In the genomic region with DNA sequence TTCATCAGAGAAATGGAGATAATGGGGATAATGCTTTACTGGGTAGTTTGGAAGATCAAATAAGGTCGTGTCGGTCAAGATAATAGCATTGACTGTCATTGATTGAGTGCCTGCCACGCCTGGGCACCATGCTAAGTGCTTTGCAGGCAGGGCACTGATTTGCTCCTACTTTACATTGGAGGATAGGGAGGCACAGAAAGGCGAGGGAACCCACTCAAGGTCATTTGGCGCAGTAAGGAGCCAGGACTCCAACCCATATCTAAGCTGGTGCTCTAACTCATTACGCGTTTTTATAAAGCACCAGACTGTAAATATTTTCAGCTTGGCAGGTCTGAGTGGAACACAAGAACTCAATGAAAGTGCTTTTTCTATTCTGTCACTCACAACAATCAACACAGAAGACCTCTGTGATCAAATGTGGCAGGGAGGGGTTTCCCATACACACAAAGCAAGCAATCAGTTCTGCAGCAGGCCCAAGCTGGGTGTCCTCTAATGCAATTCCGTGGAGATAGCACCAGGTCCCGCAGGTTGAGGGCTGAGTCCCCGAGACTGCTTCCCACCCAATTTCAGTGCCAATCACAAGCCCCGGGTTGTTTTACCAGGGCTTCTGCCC, we compare ENCODE assay signal across 12 cellular contexts.
"Had no signal": no experiment of that assay in that cellular context is flagged by ENCODE, and none has a peak within 500 bp of the region (broad histone marks: within the 10 kb centered on the region; RNA-seq: fewer than 3 reads in every experiment).

No MANE protein-coding gene starts in this region.

- H3K36me3 Mint-ChIP-seq: activated CD4-positive, alpha-beta memory T cell treated with anti-CD3 and anti-CD28 coated beads for 36 hours; activated CD8-positive, alpha-beta memory T cell treated with anti-CD3 and anti-CD28 coated beads, Interleukin-2, amount 10 ng/mL, durations not matched to agents 7 days and 5 days; stimulated activated memory B cell treated with anti-CD40 and anti-IgM and Interleukin-4, amounts not matched to agents 10 μg/mL and 1 μg/mL and 100 μg/mL, for 72 hours; type B pancreatic cell had no signal

- H3K4me1 Mint-ChIP-seq: activated CD4-positive, alpha-beta T cell treated with anti-CD3 and anti-CD28 coated beads for 36 hours; activated CD8-positive, alpha-beta memory T cell treated with anti-CD3 and anti-CD28 coated beads, Interleukin-2, amount 10 ng/mL, durations not matched to agents 7 days and 5 days; stimulated activated memory B cell treated with anti-CD40 and anti-IgM and Interleukin-4, amounts not matched to agents 10 μg/mL and 1 μg/mL and 100 μg/mL, for 72 hours had no signal

- H3K4me3 Mint-ChIP-seq: activated CD4-positive, alpha-beta memory T cell treated with anti-CD3 and anti-CD28 coated beads for 36 hours; activated CD4-positive, alpha-beta T cell treated with anti-CD3 and anti-CD28 coated beads for 36 hours; activated CD8-positive, alpha-beta memory T cell treated with anti-CD3 and anti-CD28 coated beads, Interleukin-2, amount 10 ng/mL, durations not matched to agents 7 days and 5 days; activated naive CD4-positive, alpha-beta T cell treated with anti-CD3 and anti-CD28 coated beads for 36 hours; neural crest cell; stimulated activated memory B cell treated with anti-CD40 and anti-IgM and Interleukin-4, amounts not matched to agents 10 μg/mL and 1 μg/mL and 100 μg/mL, for 72 hours; T-helper 1 cell treated with Interleukin-12 subunit alpha and Interleukin-12 subunit beta and Interleukin-4 antibody, amounts not matched to agents 30 μg/mL and 1 μg/mL, for 36 hours had no signal

- FAIRE-seq: pancreas had no signal

- H3K27me3 Mint-ChIP-seq: activated CD4-positive, alpha-beta T cell treated with anti-CD3 and anti-CD28 coated beads for 36 hours; activated CD8-positive, alpha-beta memory T cell treated with anti-CD3 and anti-CD28 coated beads, Interleukin-2, amount 10 ng/mL, durations not matched to agents 7 days and 5 days; stimulated activated memory B cell treated with anti-CD40 and anti-IgM and Interleukin-4, amounts not matched to agents 10 μg/mL and 1 μg/mL and 100 μg/mL, for 72 hours; type B pancreatic cell had no signal

- DNase-seq: activated CD4-positive, alpha-beta memory T cell treated with anti-CD3 and anti-CD28 coated beads for 36 hours; activated CD4-positive, alpha-beta T cell treated with anti-CD3 and anti-CD28 coated beads for 36 hours; activated CD8-positive, alpha-beta memory T cell treated with anti-CD3 and anti-CD28 coated beads, Interleukin-2, amount 10 ng/mL, durations not matched to agents 7 days and 5 days; activated naive CD4-positive, alpha-beta T cell treated with anti-CD3 and anti-CD28 coated beads for 36 hours; activated T-cell treated with anti-CD3 and anti-CD28 coated beads, Interleukin-2, amount 50 U/mL, for 1 hour; pancreas; stimulated activated CD4-positive, alpha-beta T cell treated with anti-CD3 and anti-CD28 coated beads, Interleukin-2, amount 100 ng/mL, for 48 hours had no signal

- H3K27ac Mint-ChIP-seq: activated CD4-positive, alpha-beta memory T cell treated with anti-CD3 and anti-CD28 coated beads for 36 hours; activated CD4-positive, alpha-beta T cell treated with anti-CD3 and anti-CD28 coated beads for 36 hours; activated CD8-positive, alpha-beta memory T cell treated with anti-CD3 and anti-CD28 coated beads, Interleukin-2, amount 10 ng/mL, durations not matched to agents 7 days and 5 days; activated naive CD4-positive, alpha-beta T cell treated with anti-CD3 and anti-CD28 coated beads for 36 hours; activated T-helper 2 cell treated with anti-CD3 and anti-CD28 coated beads, Interferon-gamma antibody, Interleukin-2, Interleukin-4, amounts not matched to agents 10 μg/mL and 5 μg/mL and 100 μg/mL, durations not matched to agents 14 hours and 24 hours and 36 hours; stimulated activated memory B cell treated with anti-CD40 and anti-IgM and Interleukin-4, amounts not matched to agents 10 μg/mL and 1 μg/mL and 100 μg/mL, for 72 hours; T-helper 1 cell treated with Interleukin-12 subunit alpha and Interleukin-12 subunit beta and Interleukin-4 antibody, amounts not matched to agents 30 μg/mL and 1 μg/mL, for 36 hours had no signal

- H3K9me3 Mint-ChIP-seq: activated CD4-positive, alpha-beta memory T cell treated with anti-CD3 and anti-CD28 coated beads for 36 hours; activated naive CD4-positive, alpha-beta T cell treated with anti-CD3 and anti-CD28 coated beads for 36 hours; activated T-helper 2 cell treated with anti-CD3 and anti-CD28 coated beads, Interferon-gamma antibody, Interleukin-2, Interleukin-4, amounts not matched to agents 10 μg/mL and 5 μg/mL and 100 μg/mL, durations not matched to agents 14 hours and 24 hours and 36 hours; stimulated activated memory B cell treated with anti-CD40 and anti-IgM and Interleukin-4, amounts not matched to agents 10 μg/mL and 1 μg/mL and 100 μg/mL, for 72 hours; T-helper 1 cell treated with Interleukin-12 subunit alpha and Interleukin-12 subunit beta and Interleukin-4 antibody, amounts not matched to agents 30 μg/mL and 1 μg/mL, for 36 hours; type B pancreatic cell had no signal
